1 cellular context compared by ENCODE assay signal in genomic region chr5:171954721-171955120, GRCh38.
TF ChIP-seq lines count a peak whose summit lies in the region.

No MANE protein-coding gene starts in this region.

TF ChIP-seq in HepG2, 621 proteins besides CTCF, POLR2A, EP300 and RAD21 (continued from another document):
- TF ChIP-seq ATF5 (CRISPR knock-in tag; IDR thresholded peaks at IDR 0.05; ENCODE audit: low read depth): no peak
